ENCODE assay signal across 1 cellular context in genomic region chr16:85789773-85790172, GRCh38.
TF ChIP-seq lines count a peak whose summit lies in the region.

No MANE protein-coding gene starts in this region.

TF ChIP-seq in GM23338, 12 proteins besides CTCF, POLR2A, EP300 and RAD21:
- no peak for TF ChIP-seq NANOG (IDR thresholded peaks at IDR 0.05; ENCODE audit: borderline replicate concordance)
- TF ChIP-seq EZH2phosphoT487 (IDR thresholded peaks at IDR 0.05; ENCODE audit: unreplicated experiment): no peak
- TF ChIP-seq ZNF462 (CRISPR knock-in tag; IDR thresholded peaks at IDR 0.05): no peak
- TF ChIP-seq ZNF114 (CRISPR knock-in tag; IDR thresholded peaks at IDR 0.05): no peak
- TF ChIP-seq CREB1 (CRISPR knock-in tag; IDR thresholded peaks at IDR 0.05; ENCODE audit: low read depth): no peak
- TF ChIP-seq ETS1 (IDR thresholded peaks at IDR 0.05): no peak
- no peak for TF ChIP-seq JUNB (IDR thresholded peaks at IDR 0.05; ENCODE audit: unreplicated experiment)
- TF ChIP-seq STAT1 (IDR thresholded peaks at IDR 0.05; ENCODE audit: unreplicated experiment): no peak
- TF ChIP-seq ZNF331 (CRISPR knock-in tag; IDR thresholded peaks at IDR 0.05; ENCODE audit: low read depth): no peak
- TF ChIP-seq EZH2 (IDR thresholded peaks at IDR 0.05; ENCODE audit: low read depth, unreplicated experiment): no peak
- no peak for TF ChIP-seq POLR2AphosphoS5 (IDR thresholded peaks at IDR 0.05; ENCODE audit: low read depth)
